Comparison of ENCODE assay signal across 2 cellular contexts in the genomic region with DNA sequence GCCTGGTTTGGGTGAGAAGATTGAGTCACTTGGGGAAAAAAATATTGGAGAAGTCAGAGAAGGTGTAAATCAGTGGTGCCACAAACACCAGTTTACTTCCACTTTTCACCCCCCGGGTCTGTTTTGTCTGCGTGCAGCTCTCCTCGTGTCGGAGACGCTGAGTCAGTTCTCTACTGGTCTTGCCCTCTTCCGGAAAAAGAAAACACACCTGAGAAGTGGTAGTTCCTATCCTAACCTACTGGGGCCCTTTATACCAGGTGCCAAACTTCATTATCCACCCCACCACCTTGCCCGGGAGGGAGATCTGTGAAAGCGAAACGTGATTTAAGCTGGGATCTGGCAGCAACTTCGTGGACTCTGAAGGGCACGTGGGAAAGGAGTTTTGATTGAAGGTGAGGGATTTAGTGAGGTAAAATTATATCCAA.
TF ChIP-seq lines count a peak whose summit lies in the region.

No MANE protein-coding gene starts in this region.

TF ChIP-seq in HEK293, 187 proteins besides CTCF, POLR2A, EP300 and RAD21 (continued from another document):
- TF ChIP-seq, protein P1, sequence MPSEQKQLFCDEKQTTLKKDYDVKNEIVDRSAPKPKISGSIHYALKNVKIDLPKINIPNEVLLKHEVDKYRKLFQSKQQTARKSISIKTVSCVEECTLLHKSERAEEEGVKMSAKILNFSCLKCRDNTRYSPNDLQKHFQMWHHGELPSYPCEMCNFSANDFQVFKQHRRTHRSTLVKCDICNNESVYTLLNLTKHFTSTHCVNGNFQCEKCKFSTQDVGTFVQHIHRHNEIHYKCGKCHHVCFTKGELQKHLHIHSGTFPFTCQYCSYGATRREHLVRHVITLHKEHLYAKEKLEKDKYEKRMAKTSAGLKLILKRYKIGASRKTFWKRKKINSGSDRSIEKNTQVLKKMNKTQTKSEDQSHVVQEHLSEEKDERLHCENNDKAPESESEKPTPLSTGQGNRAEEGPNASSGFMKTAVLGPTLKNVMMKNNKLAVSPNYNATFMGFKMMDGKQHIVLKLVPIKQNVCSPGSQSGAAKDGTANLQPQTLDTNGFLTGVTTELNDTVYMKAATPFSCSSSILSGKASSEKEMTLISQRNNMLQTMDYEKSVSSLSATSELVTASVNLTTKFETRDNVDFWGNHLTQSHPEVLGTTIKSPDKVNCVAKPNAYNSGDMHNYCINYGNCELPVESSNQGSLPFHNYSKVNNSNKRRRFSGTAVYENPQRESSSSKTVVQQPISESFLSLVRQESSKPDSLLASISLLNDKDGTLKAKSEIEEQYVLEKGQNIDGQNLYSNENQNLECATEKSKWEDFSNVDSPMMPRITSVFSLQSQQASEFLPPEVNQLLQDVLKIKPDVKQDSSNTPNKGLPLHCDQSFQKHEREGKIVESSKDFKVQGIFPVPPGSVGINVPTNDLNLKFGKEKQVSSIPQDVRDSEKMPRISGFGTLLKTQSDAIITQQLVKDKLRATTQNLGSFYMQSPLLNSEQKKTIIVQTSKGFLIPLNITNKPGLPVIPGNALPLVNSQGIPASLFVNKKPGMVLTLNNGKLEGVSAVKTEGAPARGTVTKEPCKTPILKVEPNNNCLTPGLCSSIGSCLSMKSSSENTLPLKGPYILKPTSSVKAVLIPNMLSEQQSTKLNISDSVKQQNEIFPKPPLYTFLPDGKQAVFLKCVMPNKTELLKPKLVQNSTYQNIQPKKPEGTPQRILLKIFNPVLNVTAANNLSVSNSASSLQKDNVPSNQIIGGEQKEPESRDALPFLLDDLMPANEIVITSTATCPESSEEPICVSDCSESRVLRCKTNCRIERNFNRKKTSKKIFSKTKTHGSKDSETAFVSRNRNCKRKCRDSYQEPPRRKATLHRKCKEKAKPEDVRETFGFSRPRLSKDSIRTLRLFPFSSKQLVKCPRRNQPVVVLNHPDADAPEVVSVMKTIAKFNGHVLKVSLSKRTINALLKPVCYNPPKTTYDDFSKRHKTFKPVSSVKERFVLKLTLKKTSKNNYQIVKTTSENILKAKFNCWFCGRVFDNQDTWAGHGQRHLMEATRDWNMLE (tag by site-specific recombination; conservative IDR thresholded peaks at IDR 0.05; ENCODE audit: low read depth), result no peak
- no peak for TF ChIP-seq SCRT1 (tag by site-specific recombination; IDR thresholded peaks at IDR 0.05; ENCODE audit: borderline replicate concordance)
- TF ChIP-seq ZNF366 (tag by site-specific recombination; conservative IDR thresholded peaks at IDR 0.05), result no peak
- TF ChIP-seq ZNF292 (tag by site-specific recombination; IDR thresholded peaks at IDR 0.05; ENCODE audit: borderline replicate concordance, low read depth), result no peak
- TF ChIP-seq, protein P2, sequence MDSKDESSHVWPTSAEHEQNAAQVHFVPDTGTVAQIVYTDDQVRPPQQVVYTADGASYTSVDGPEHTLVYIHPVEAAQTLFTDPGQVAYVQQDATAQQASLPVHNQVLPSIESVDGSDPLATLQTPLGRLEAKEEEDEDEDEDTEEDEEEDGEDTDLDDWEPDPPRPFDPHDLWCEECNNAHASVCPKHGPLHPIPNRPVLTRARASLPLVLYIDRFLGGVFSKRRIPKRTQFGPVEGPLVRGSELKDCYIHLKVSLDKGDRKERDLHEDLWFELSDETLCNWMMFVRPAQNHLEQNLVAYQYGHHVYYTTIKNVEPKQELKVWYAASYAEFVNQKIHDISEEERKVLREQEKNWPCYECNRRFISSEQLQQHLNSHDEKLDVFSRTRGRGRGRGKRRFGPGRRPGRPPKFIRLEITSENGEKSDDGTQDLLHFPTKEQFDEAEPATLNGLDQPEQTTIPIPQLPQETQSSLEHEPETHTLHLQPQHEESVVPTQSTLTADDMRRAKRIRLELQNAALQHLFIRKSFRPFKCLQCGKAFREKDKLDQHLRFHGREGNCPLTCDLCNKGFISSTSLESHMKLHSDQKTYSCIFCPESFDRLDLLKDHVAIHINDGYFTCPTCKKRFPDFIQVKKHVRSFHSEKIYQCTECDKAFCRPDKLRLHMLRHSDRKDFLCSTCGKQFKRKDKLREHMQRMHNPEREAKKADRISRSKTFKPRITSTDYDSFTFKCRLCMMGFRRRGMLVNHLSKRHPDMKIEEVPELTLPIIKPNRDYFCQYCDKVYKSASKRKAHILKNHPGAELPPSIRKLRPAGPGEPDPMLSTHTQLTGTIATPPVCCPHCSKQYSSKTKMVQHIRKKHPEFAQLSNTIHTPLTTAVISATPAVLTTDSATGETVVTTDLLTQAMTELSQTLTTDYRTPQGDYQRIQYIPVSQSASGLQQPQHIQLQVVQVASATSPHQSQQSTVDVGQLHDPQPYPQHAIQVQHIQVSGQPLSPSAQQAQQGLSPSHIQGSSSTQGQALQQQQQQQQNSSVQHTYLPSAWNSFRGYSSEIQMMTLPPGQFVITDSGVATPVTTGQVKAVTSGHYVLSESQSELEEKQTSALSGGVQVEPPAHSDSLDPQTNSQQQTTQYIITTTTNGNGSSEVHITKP (tag by site-specific recombination; IDR thresholded peaks at IDR 0.05), result 0 out of 2 replicates have a peak, but pooled peaks have one; percentile 46
- TF ChIP-seq ZNF133 (tag by site-specific recombination; IDR thresholded peaks at IDR 0.05), result no peak
- no peak for TF ChIP-seq ZBTB1 (tag by site-specific recombination; IDR thresholded peaks at IDR 0.05)
- no peak for TF ChIP-seq ZNF585B (tag by site-specific recombination; IDR thresholded peaks at IDR 0.05)
- TF ChIP-seq, protein P3, sequence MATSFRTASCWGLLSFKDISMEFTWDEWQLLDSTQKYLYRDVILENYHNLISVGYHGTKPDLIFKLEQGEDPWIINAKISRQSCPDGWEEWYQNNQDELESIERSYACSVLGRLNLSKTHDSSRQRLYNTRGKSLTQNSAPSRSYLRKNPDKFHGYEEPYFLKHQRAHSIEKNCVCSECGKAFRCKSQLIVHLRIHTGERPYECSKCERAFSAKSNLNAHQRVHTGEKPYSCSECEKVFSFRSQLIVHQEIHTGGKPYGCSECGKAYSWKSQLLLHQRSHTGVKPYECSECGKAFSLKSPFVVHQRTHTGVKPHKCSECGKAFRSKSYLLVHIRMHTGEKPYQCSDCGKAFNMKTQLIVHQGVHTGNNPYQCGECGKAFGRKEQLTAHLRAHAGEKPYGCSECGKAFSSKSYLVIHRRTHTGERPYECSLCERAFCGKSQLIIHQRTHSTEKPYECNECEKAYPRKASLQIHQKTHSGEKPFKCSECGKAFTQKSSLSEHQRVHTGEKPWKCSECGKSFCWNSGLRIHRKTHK (tag by site-specific recombination; IDR thresholded peaks at IDR 0.05), result no peak
- no peak for TF ChIP-seq ZNF658 (tag by site-specific recombination; IDR thresholded peaks at IDR 0.05)

TF ChIP-seq in WTC11, 78 proteins besides CTCF, POLR2A, EP300 and RAD21 (continued from another document):
- TF ChIP-seq FOXP1 (CRISPR knock-in tag; IDR thresholded peaks at IDR 0.05; ENCODE audit: borderline replicate concordance) (no peak), MYBL2 (CRISPR knock-in tag; IDR thresholded peaks at IDR 0.05) (no peak), ZNF263 (CRISPR knock-in tag; IDR thresholded peaks at IDR 0.05; ENCODE audit: low read depth) (no peak), EMX1 (CRISPR knock-in tag; IDR thresholded peaks at IDR 0.05) (no peak), TEAD1 (CRISPR knock-in tag; IDR thresholded peaks at IDR 0.05) (no peak), ELF4 (CRISPR knock-in tag; IDR thresholded peaks at IDR 0.05; ENCODE audit: low read depth) (no peak), RORB (CRISPR knock-in tag; IDR thresholded peaks at IDR 0.05) (no peak), NFYB (CRISPR knock-in tag; conservative IDR thresholded peaks at IDR 0.05; ENCODE audit: low read depth) (no peak), JAZF1 (CRISPR knock-in tag; IDR thresholded peaks at IDR 0.05) (no peak)
- TF ChIP-seq, protein P4, sequence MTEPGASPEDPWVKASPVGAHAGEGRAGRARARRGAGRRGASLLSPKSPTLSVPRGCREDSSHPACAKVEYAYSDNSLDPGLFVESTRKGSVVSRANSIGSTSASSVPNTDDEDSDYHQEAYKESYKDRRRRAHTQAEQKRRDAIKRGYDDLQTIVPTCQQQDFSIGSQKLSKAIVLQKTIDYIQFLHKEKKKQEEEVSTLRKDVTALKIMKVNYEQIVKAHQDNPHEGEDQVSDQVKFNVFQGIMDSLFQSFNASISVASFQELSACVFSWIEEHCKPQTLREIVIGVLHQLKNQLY (CRISPR knock-in tag; IDR thresholded peaks at IDR 0.05), result no peak
- TF ChIP-seq, protein P5, sequence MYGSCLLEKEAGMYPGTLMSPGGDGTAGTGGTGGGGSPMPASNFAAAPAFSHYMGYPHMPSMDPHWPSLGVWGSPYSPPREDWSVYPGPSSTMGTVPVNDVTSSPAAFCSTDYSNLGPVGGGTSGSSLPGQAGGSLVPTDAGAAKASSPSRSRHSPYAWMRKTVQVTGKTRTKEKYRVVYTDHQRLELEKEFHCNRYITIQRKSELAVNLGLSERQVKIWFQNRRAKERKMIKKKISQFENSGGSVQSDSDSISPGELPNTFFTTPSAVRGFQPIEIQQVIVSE (CRISPR knock-in tag; IDR thresholded peaks at IDR 0.05; ENCODE audit: borderline replicate concordance), result no peak
- TF ChIP-seq, protein P6, sequence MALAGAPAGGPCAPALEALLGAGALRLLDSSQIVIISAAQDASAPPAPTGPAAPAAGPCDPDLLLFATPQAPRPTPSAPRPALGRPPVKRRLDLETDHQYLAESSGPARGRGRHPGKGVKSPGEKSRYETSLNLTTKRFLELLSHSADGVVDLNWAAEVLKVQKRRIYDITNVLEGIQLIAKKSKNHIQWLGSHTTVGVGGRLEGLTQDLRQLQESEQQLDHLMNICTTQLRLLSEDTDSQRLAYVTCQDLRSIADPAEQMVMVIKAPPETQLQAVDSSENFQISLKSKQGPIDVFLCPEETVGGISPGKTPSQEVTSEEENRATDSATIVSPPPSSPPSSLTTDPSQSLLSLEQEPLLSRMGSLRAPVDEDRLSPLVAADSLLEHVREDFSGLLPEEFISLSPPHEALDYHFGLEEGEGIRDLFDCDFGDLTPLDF (CRISPR knock-in tag; IDR thresholded peaks at IDR 0.05), result no peak
